In genomic region chr20:10639051-10639761, GRCh38 we compare ENCODE assay signal across 1 cellular context.
TF ChIP-seq lines count a peak whose summit lies in the region.

No MANE protein-coding gene starts in this region.

TF ChIP-seq in SK-N-SH treated with all-trans-retinoic acid at 6 μM for 48 hours, 23 proteins besides CTCF, POLR2A, EP300 and RAD21 (continued from another document):
- no peak for TF ChIP-seq TSHZ2 (CRISPR knock-in tag; IDR thresholded peaks at IDR 0.05)
- no peak for TF ChIP-seq ARNTL (CRISPR knock-in tag; IDR thresholded peaks at IDR 0.05; ENCODE audit: borderline replicate concordance, low read depth)
- no peak for TF ChIP-seq ZNF8 (CRISPR knock-in tag; IDR thresholded peaks at IDR 0.05)
- no peak for TF ChIP-seq PPARA (CRISPR knock-in tag; IDR thresholded peaks at IDR 0.05; ENCODE audit: borderline replicate concordance)
- TF ChIP-seq BACH2 (CRISPR knock-in tag; IDR thresholded peaks at IDR 0.05; ENCODE audit: borderline replicate concordance): no peak
TF ChIP-seq in SK-N-SH treated with all-trans-retinoic acid at 6 μM for 48 hours: peak in this region for 0.
